In the genomic region with DNA sequence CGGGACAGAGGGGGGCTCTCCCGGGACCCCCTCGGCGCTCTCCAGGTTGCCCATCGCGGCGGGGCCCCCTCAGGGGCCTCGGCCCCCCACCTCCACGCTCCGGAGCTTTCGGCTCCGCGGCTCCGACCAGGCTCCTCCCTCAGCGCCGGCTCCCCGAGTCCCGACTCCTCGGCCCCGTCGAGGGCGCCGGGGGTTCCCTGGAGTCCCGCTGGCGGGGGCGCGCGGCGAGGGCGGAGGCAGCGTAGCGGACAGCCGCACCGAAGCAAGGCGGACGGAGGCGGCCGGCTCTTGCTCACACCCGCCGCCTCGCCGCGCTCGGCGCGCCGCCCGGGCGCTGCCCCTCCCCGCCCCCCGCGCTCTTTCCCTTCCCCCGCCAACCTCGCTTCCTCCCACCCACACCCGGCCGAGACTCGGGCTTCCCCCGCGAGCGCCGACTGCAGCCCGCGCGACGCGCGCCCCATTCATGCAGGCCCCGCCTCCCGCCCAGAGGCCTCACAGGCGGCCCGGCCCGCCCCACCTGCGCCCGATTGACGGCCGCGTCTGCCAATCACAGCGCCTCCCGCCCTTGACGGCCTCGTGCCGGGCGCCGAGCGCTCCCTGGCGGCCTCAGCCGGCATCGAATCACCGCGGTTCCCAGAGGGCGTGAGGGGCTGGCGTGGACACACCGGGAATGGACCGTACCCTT, we compare ENCODE assay signal across 1 cellular context.
TF ChIP-seq lines count a peak whose summit lies in the region.

A gene with protein sequence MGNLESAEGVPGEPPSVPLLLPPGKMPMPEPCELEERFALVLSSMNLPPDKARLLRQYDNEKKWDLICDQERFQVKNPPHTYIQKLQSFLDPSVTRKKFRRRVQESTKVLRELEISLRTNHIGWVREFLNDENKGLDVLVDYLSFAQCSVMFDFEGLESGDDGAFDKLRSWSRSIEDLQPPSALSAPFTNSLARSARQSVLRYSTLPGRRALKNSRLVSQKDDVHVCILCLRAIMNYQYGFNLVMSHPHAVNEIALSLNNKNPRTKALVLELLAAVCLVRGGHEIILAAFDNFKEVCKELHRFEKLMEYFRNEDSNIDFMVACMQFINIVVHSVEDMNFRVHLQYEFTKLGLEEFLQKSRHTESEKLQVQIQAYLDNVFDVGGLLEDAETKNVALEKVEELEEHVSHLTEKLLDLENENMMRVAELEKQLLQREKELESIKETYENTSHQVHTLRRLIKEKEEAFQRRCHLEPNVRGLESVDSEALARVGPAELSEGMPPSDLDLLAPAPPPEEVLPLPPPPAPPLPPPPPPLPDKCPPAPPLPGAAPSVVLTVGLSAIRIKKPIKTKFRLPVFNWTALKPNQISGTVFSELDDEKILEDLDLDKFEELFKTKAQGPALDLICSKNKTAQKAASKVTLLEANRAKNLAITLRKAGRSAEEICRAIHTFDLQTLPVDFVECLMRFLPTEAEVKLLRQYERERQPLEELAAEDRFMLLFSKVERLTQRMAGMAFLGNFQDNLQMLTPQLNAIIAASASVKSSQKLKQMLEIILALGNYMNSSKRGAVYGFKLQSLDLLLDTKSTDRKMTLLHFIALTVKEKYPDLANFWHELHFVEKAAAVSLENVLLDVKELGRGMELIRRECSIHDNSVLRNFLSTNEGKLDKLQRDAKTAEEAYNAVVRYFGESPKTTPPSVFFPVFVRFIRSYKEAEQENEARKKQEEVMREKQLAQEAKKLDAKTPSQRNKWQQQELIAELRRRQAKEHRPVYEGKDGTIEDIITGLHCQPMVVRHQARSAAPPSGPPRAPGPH (minus strand): TSS at position 279 of the 685 bp plus-strand sequence. CDS start 225 bp downstream, at position 54.

TF ChIP-seq in K562, 482 proteins besides CTCF, POLR2A, EP300 and RAD21 (continued from another document and continues in another):
- TF ChIP-seq, protein P1, sequence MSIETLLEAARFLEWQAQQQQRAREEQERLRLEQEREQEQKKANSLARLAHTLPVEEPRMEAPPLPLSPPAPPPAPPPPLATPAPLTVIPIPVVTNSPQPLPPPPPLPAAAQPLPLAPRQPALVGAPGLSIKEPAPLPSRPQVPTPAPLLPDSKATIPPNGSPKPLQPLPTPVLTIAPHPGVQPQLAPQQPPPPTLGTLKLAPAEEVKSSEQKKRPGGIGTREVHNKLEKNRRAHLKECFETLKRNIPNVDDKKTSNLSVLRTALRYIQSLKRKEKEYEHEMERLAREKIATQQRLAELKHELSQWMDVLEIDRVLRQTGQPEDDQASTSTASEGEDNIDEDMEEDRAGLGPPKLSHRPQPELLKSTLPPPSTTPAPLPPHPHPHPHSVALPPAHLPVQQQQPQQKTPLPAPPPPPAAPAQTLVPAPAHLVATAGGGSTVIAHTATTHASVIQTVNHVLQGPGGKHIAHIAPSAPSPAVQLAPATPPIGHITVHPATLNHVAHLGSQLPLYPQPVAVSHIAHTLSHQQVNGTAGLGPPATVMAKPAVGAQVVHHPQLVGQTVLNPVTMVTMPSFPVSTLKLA (conservative IDR thresholded peaks at IDR 0.05), result peak; percentile 50 to 65; a peak in 2 of 4 replicates
- TF ChIP-seq TAF1 (IDR thresholded peaks at IDR 0.05; ENCODE audit: control insufficient read depth, extremely low read depth, insufficient read depth, low read length, severe bottlenecking), result peak; percentile 66
- peak; percentile 98 for TF ChIP-seq FOXP1 (CRISPR knock-in tag; IDR thresholded peaks at IDR 0.05)
- TF ChIP-seq MEIS2 (IDR thresholded peaks at IDR 0.05; ENCODE audit: partially characterized antibody), result peak; percentile 49
- no peak for TF ChIP-seq CEBPB (tag; IDR thresholded peaks at IDR 0.05)
- TF ChIP-seq ARID3B (CRISPR knock-in tag; IDR thresholded peaks at IDR 0.05; ENCODE audit: borderline replicate concordance), result 0 out of 2 replicates have a peak, but pooled peaks have one; percentile 18
- no peak for TF ChIP-seq TEAD4 (IDR thresholded peaks at IDR 0.05; ENCODE audit: low read length)
- peak; percentile 92; the same call in 1 of the 2 replicates for TF ChIP-seq TEAD4 (CRISPR knock-in tag; IDR thresholded peaks at IDR 0.05; ENCODE audit: borderline replicate concordance)
- peak; percentile 65; the same call in 1 of the 2 replicates for TF ChIP-seq GATAD2B (IDR thresholded peaks at IDR 0.05; ENCODE audit: borderline replicate concordance)
- TF ChIP-seq CBX5 (IDR thresholded peaks at IDR 0.05; ENCODE audit: borderline replicate concordance, low read depth), result no peak
- peak; percentile 93 for TF ChIP-seq ZNF431 (CRISPR knock-in tag; IDR thresholded peaks at IDR 0.05)
- peak; percentile 99 for TF ChIP-seq PKNOX1 (IDR thresholded peaks at IDR 0.05)
- TF ChIP-seq ARID3A (IDR thresholded peaks at IDR 0.05; ENCODE audit: borderline replicate concordance, low read depth, low read length), result no peak
- TF ChIP-seq HIVEP1 (CRISPR knock-in tag; IDR thresholded peaks at IDR 0.05), result peak; percentile 54; the same call in 1 of the 2 replicates
- TF ChIP-seq CBX3 (IDR thresholded peaks at IDR 0.05; ENCODE audit: borderline replicate concordance in 1 of 2, low read length in 2 of 2), result peak in 1 of 2 experiments; percentile 95; a peak in 2 of 3 replicates
- peak; percentile 89 for TF ChIP-seq NFYB (IDR thresholded peaks at IDR 0.05; ENCODE audit: extremely low read depth, insufficient read length)
- peak; percentile 71 for TF ChIP-seq HNRNPLL (IDR thresholded peaks at IDR 0.05; ENCODE audit: low read depth, low read length, poor library complexity, severe bottlenecking)
- TF ChIP-seq FOS (IDR thresholded peaks at IDR 0.05; ENCODE audit: extremely low read depth, insufficient read length), result peak; percentile 77
- peak; percentile 39 for TF ChIP-seq U2AF1 (optimal IDR thresholded peaks at IDR 0.05; ENCODE audit: low read depth, low read length)
- TF ChIP-seq, protein P2, sequence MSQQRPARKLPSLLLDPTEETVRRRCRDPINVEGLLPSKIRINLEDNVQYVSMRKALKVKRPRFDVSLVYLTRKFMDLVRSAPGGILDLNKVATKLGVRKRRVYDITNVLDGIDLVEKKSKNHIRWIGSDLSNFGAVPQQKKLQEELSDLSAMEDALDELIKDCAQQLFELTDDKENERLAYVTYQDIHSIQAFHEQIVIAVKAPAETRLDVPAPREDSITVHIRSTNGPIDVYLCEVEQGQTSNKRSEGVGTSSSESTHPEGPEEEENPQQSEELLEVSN (IDR thresholded peaks at IDR 0.05; ENCODE audit: borderline replicate concordance in 1 of 2, extremely low read depth in 1 of 2, insufficient read depth in 1 of 2, insufficient read length in 1 of 2, low read depth in 1 of 2, low read length in 1 of 2, poor library complexity in 1 of 2, severe bottlenecking in 1 of 2), result peak; percentile 100
- TF ChIP-seq DACH1 (IDR thresholded peaks at IDR 0.05; ENCODE audit: partially characterized antibody), result no peak
- peak in 1 of 2 experiments; percentile 93; a peak in 2 of 4 replicates for TF ChIP-seq TEAD1 (CRISPR knock-in tag; IDR thresholded peaks at IDR 0.05)
- peak in 1 of 2 experiments; percentile 16; a peak in 1 of 4 replicates for TF ChIP-seq ETV6 (IDR thresholded peaks at IDR 0.05; ENCODE audit: borderline replicate concordance in 1 of 2, low read depth in 2 of 2, low read length in 1 of 2)
- peak; percentile 82; the same call in 1 of the 2 replicates for TF ChIP-seq ETV6 (CRISPR knock-in tag; IDR thresholded peaks at IDR 0.05; ENCODE audit: borderline replicate concordance)
- no peak for TF ChIP-seq EHMT2 (IDR thresholded peaks at IDR 0.05)
- no peak for TF ChIP-seq ZNF785 (CRISPR knock-in tag; IDR thresholded peaks at IDR 0.05)
- TF ChIP-seq HMGXB4 (CRISPR knock-in tag; IDR thresholded peaks at IDR 0.05), result peak; percentile 97
- TF ChIP-seq REST (CRISPR knock-in tag; IDR thresholded peaks at IDR 0.05; ENCODE audit: low read depth), result 0 out of 2 replicates have a peak, but pooled peaks have one; percentile 44
- TF ChIP-seq SP1 (CRISPR knock-in tag; IDR thresholded peaks at IDR 0.05), result peak; percentile 97
- TF ChIP-seq ZNF140 (CRISPR knock-in tag; IDR thresholded peaks at IDR 0.05), result no peak
- no peak for TF ChIP-seq C11orf30 (IDR thresholded peaks at IDR 0.05; ENCODE audit: low read depth)
- no peak for TF ChIP-seq HBP1 (CRISPR knock-in tag; IDR thresholded peaks at IDR 0.05)
- no peak for TF ChIP-seq FOXA1 (IDR thresholded peaks at IDR 0.05; ENCODE audit: borderline replicate concordance)
- TF ChIP-seq BMI1 (IDR thresholded peaks at IDR 0.05; ENCODE audit: low read length), result no peak
- peak; percentile 20; the same call in 1 of the 2 replicates for TF ChIP-seq ZNF24 (IDR thresholded peaks at IDR 0.05)
- TF ChIP-seq, protein P3, sequence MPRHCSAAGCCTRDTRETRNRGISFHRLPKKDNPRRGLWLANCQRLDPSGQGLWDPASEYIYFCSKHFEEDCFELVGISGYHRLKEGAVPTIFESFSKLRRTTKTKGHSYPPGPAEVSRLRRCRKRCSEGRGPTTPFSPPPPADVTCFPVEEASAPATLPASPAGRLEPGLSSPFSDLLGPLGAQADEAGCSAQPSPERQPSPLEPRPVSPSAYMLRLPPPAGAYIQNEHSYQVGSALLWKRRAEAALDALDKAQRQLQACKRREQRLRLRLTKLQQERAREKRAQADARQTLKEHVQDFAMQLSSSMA (CRISPR knock-in tag; IDR thresholded peaks at IDR 0.05), result no peak
